20 cellular contexts compared by ENCODE assay signal in genomic region chr2:57907411-57907810, GRCh38.
DNase-seq lines count a peak whose midpoint lies in the region; ATAC-seq and TF ChIP-seq lines count a peak whose summit lies in the region.
"Had no signal": no experiment of that assay in that cellular context is flagged by ENCODE, and none has a peak within 500 bp of the region (broad histone marks: within the 10 kb centered on the region; RNA-seq: fewer than 3 reads in every experiment).

No MANE protein-coding gene starts in this region.

- peaks cover 20% of the 10 kb centered on the region for H3K4me1 Mint-ChIP-seq in activated naive CD4-positive, alpha-beta T cell treated with anti-CD3 and anti-CD28 coated beads, Interleukin-2, amount 50 U/mL, for 24 hours
- peaks cover 22% of the 10 kb centered on the region for H3K4me1 Mint-ChIP-seq in activated CD4-positive, alpha-beta memory T cell treated with anti-CD3 and anti-CD28 coated beads for 36 hours (ENCODE audit: low read depth)

- intact Hi-C loops in activated CD4-positive, alpha-beta memory T cell treated with anti-CD3 and anti-CD28 coated beads for 36 hours (cut with micrococcal nuclease), result loop anchor here (2.0 to 10.0 kb wide), 3 partner anchors 139 to 777 kb away; partner anchors contain the start of gene VRK2

- no peaks in the 10 kb centered on the region for H3K9me3 Mint-ChIP-seq in activated naive CD4-positive, alpha-beta T cell treated with anti-CD3 and anti-CD28 coated beads, Interleukin-2, amount 50 U/mL, for 24 hours
- no peaks in the 10 kb centered on the region for H3K9me3 Mint-ChIP-seq in activated CD4-positive, alpha-beta memory T cell treated with anti-CD3 and anti-CD28 coated beads for 36 hours
- H3K9me3 Mint-ChIP-seq: CD4-positive, alpha-beta T cell had no signal

- ATAC-seq in GM21367 (IDR thresholded peaks at IDR 0.05; ENCODE audit: unreplicated experiment), result no peak

- peak overlapping the region; percentile 42 for H3K27ac Mint-ChIP-seq in activated naive CD4-positive, alpha-beta T cell treated with anti-CD3 and anti-CD28 coated beads, Interleukin-2, amount 50 U/mL, for 24 hours
- H3K27ac Mint-ChIP-seq in activated CD4-positive, alpha-beta memory T cell treated with anti-CD3 and anti-CD28 coated beads for 36 hours, result peak overlapping the region; percentile 13
- H3K27ac Mint-ChIP-seq: CD4-positive, alpha-beta T cell had no signal

- no peak overlapping the region for H3K4me3 ChIP-seq in brain microvascular endothelial cell (ENCODE audit: low read depth, low read length)
- H3K4me3 ChIP-seq: lung, right atrium auricular region had no signal

- no peaks in the 10 kb centered on the region for H3K27me3 ChIP-seq in brain microvascular endothelial cell (replicated peaks)
- H3K27me3 ChIP-seq: right atrium auricular region had no signal

- H3K27me3 Mint-ChIP-seq in activated naive CD4-positive, alpha-beta T cell treated with anti-CD3 and anti-CD28 coated beads, Interleukin-2, amount 50 U/mL, for 24 hours, result no peaks in the 10 kb centered on the region
- no peaks in the 10 kb centered on the region for H3K27me3 Mint-ChIP-seq in activated CD4-positive, alpha-beta memory T cell treated with anti-CD3 and anti-CD28 coated beads for 36 hours
- H3K27me3 Mint-ChIP-seq: CD4-positive, alpha-beta T cell had no signal

- CTCF ChIA-PET in activated CD4-positive, alpha-beta memory T cell treated with anti-CD3 and anti-CD28 coated beads for 36 hours (lab: Charles Lee), result interaction anchor here (1.1 kb wide), 2 partner anchors 23 to 541 kb away, joined by 3 read pairs; no protein-coding TSS in a partner anchor

- no peaks in the 10 kb centered on the region for H3K36me3 Mint-ChIP-seq in activated naive CD4-positive, alpha-beta T cell treated with anti-CD3 and anti-CD28 coated beads, Interleukin-2, amount 50 U/mL, for 24 hours
- no peaks in the 10 kb centered on the region for H3K36me3 Mint-ChIP-seq in activated CD4-positive, alpha-beta memory T cell treated with anti-CD3 and anti-CD28 coated beads for 36 hours

- no peaks in the 10 kb centered on the region for H3K36me3 ChIP-seq in brain microvascular endothelial cell (replicated peaks)
- H3K36me3 ChIP-seq: right atrium auricular region had no signal

- no peak overlapping the region for H3K4me3 Mint-ChIP-seq in activated naive CD4-positive, alpha-beta T cell treated with anti-CD3 and anti-CD28 coated beads, Interleukin-2, amount 50 U/mL, for 24 hours
- no peak overlapping the region for H3K4me3 Mint-ChIP-seq in activated CD4-positive, alpha-beta memory T cell treated with anti-CD3 and anti-CD28 coated beads for 36 hours
- H3K4me3 Mint-ChIP-seq: CD4-positive, alpha-beta T cell had no signal

- H3K27ac ChIP-seq in temporal lobe (ENCODE audit: low read depth, low read length), result peak overlapping the region; percentile 98
- no peak overlapping the region for H3K27ac ChIP-seq in brain microvascular endothelial cell
- H3K27ac ChIP-seq: KMS-11, right atrium auricular region, VCaP had no signal

- no peak for TF ChIP-seq CTCF in brain microvascular endothelial cell (IDR thresholded peaks at IDR 0.05; ENCODE audit: low read depth, low read length, missing control alignments)

- in situ Hi-C loops in brain microvascular endothelial cell (cut with HindIII; ENCODE audit: low pct_ligation_motif_present, low sequenced_read_pairs), result no loop called here

- POLR2A ChIA-PET in activated CD4-positive, alpha-beta memory T cell treated with anti-CD3 and anti-CD28 coated beads for 36 hours (lab: Charles Lee), result no interaction called here

- DNase-seq in activated naive CD4-positive, alpha-beta T cell (lab: John Stamatoyannopoulos, UW), result no peak
- no peak for DNase-seq in activated CD4-positive, alpha-beta memory T cell treated with anti-CD3 and anti-CD28 coated beads for 36 hours
- DNase-seq in globus pallidus (ENCODE audit: low spot score) (peak; percentile 92), DMS114 treated with DMSO at 0.1 percent for 48 hours (lab: John Stamatoyannopoulos, UW; ENCODE audit: unreplicated experiment) (no peak), brain microvascular endothelial cell (no peak)
- DNase-seq: CD4-positive, alpha-beta T cell; DMS153; GF-D8; islet precursor cell; NCI-H187 treated with DMSO at 0.1 percent for 48 hours; NCI-H226; NCI-H774; SHP77 treated with DMSO at 0.1 percent for 48 hours had no signal
